9 cellular contexts compared by ENCODE assay signal in genomic region chr2:127220807-127221527, GRCh38. TPM values are rescaled to one million over a fixed set of nuclear protein-coding genes. Genes with fewer than 3 reads are reported as not detected.
DNase-seq lines count a peak whose midpoint lies in the region; ATAC-seq lines count a peak whose summit lies in the region.
"Had no signal": no experiment of that assay in that cellular context is flagged by ENCODE, and none has a peak within 500 bp of the region (broad histone marks: within the 10 kb centered on the region; RNA-seq: fewer than 3 reads in every experiment).

No MANE protein-coding gene starts in this region.

- H3K27ac ChIP-seq in ectodermal cell (ENCODE audit: insufficient read depth, low read depth, low read length, poor library complexity, severe bottlenecking): peak overlapping the region; percentile 60

- 22 to 26% methylated on average over 30 to 31 of the region's 31 CpGs for WGBS in ectodermal cell, 2 experiments

- no peaks in the 10 kb centered on the region for H3K9me3 ChIP-seq in ectodermal cell (ENCODE audit: control insufficient read depth, low read length)
- no peaks in the 10 kb centered on the region for H3K9me3 ChIP-seq in neuron (ENCODE audit: low read length)

- peak; percentile 34 for DNase-seq in D341Med (ENCODE audit: low spot score)
- DNase-seq in HuH-7 (ENCODE audit: low spot score): peak; percentile 42
- no peak for DNase-seq in GF-D8 (lab: John Stamatoyannopoulos, UW)
- no peak for DNase-seq in activated effector memory CD4-positive, alpha-beta T cell treated with Interleukin-2 at 50 U/mL for 16 hours
- DNase-seq: MM.1S; stimulated activated CD4-positive, alpha-beta T cell treated with anti-CD3 and anti-CD28 coated beads, Interleukin-4, amount 100 ng/mL, for 24 hours had no signal

- H3K4me1 ChIP-seq in ectodermal cell (ENCODE audit: control insufficient read depth, insufficient read depth, low read length) (peaks cover 6% of the 10 kb centered on the region), neuron (ENCODE audit: insufficient read depth, low read length) (peaks cover 2% of the 10 kb centered on the region)

- H3K4me3 ChIP-seq in ectodermal cell (ENCODE audit: insufficient read depth, low read depth, low read length) (peak overlapping the region; percentile 73), neuron (ENCODE audit: low read length) (peak overlapping the region; percentile 83)

- H3K36me3 ChIP-seq in ectodermal cell (ENCODE audit: control insufficient read depth, insufficient read depth, low read length): no peaks in the 10 kb centered on the region
- no peaks in the 10 kb centered on the region for H3K36me3 ChIP-seq in neuron (ENCODE audit: insufficient read depth, low read length)

- peak overlapping the region; percentile 59 for H2AFZ ChIP-seq in neuron (ENCODE audit: low read depth, low read length)

- H3K27me3 ChIP-seq in ectodermal cell (ENCODE audit: control insufficient read depth, insufficient read depth, low read length, poor library complexity, severe bottlenecking) (peaks cover 16% of the 10 kb centered on the region), neuron (ENCODE audit: insufficient read depth, low read length) (no peaks in the 10 kb centered on the region)

- no peak for ATAC-seq in GM18909 (IDR thresholded peaks at IDR 0.05; ENCODE audit: poor library complexity, unreplicated experiment)

RNA-seq across cellular contexts. Expression of gene CYP27C1, which starts 0.9 kb away (rescaled TPM):
- polyA plus RNA-seq in ectodermal cell (2013, experiment 1 of 4): 7.9 TPM
- polyA plus RNA-seq in ectodermal cell (2013, experiment 2 of 4): 7.8 TPM
- 5.5 TPM for polyA plus RNA-seq in ectodermal cell (2013, experiment 3 of 4)
- 6.0 TPM for polyA plus RNA-seq in ectodermal cell (2013, experiment 4 of 4)

Comparison
In these comparisons a context has a peak if more than half of its experiments do, and no peak if none do; other contexts are left out.
1. DNase-seq: peak in D341Med (single experiment) and HuH-7 (single experiment); none in GF-D8 (single experiment) and activated effector memory CD4-positive, alpha-beta T cell treated with Interleukin-2 at 50 U/mL for 16 hours (single experiment).